ENCODE assay signal across 23 cellular contexts in the genomic region with DNA sequence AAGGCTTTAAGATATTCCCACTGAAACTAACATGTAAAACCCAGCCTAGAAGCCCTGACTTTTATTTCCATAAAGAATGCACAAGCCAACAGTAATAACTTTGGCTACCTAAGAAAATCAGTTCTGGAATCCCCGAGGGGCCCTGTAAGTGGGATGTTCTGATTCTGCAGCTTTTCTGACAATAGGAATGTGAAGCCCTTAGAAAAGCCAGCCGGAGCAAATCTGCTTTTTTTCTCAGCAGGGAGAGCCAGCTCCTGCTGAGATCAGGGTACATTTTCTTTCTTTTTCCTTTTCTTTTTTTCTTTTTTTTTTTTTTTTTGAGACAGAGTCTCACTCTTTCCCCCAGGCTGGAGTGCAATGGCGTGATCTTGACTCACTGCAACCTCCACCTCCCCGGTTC.
"Had no signal": no experiment of that assay in that cellular context is flagged by ENCODE, and none has a peak within 500 bp of the region (broad histone marks: within the 10 kb centered on the region; RNA-seq: fewer than 3 reads in every experiment).

No MANE protein-coding gene starts in this region.

- H3K4me1 Mint-ChIP-seq: activated CD4-positive, alpha-beta memory T cell treated with anti-CD3 and anti-CD28 coated beads, Interleukin-2, amount 10 ng/mL, durations not matched to agents 7 days and 5 days; activated naive CD4-positive, alpha-beta T cell treated with anti-CD3 and anti-CD28 coated beads, Interleukin-2, amount 50 U/mL, for 24 hours had no signal

- H3K9me3 ChIP-seq: SK-N-SH had no signal

- H3K27ac ChIP-seq: brain microvascular endothelial cell, VCaP had no signal

- H3K36me3 ChIP-seq: brain microvascular endothelial cell had no signal

- H3K27ac Mint-ChIP-seq: activated CD4-positive, alpha-beta memory T cell treated with anti-CD3 and anti-CD28 coated beads, Interleukin-2, amount 10 ng/mL, durations not matched to agents 7 days and 5 days; activated CD4-positive, alpha-beta T cell treated with anti-CD3 and anti-CD28 coated beads, Interleukin-2, amount 10 ng/mL, durations not matched to agents 7 days and 5 days; activated naive CD4-positive, alpha-beta T cell treated with anti-CD3 and anti-CD28 coated beads, Interleukin-2, amount 50 U/mL, for 24 hours; activated T-helper 1 cell treated with anti-CD3 and anti-CD28 coated beads, Interleukin-12 subunit alpha, Interleukin-12 subunit beta, Interleukin-2, Interleukin-4 antibody, amounts not matched to agents 30 ng/mL and 10 ng/mL and 1 ng/mL, durations not matched to agents 14 hours and 24 hours and 36 hours had no signal

- DNase-seq: activated CD4-positive, alpha-beta memory T cell treated with anti-CD3 and anti-CD28 coated beads, Interleukin-2, amount 10 ng/mL, durations not matched to agents 7 days and 5 days; activated CD4-positive, alpha-beta T cell treated with anti-CD3 and anti-CD28 coated beads, Interleukin-2, amount 10 ng/mL, durations not matched to agents 7 days and 5 days; activated CD4-positive, CD25-positive, alpha-beta regulatory T cell; activated CD8-positive, alpha-beta memory T cell treated with anti-CD3 and anti-CD28 coated beads, Interleukin-2, amount 50 U/mL, for 4 hours; activated effector memory CD4-positive, alpha-beta T cell treated with Interleukin-2 at 50 U/mL for 16 hours; activated naive CD4-positive, alpha-beta T cell; amniotic stem cell; brain microvascular endothelial cell; cerebellar nuclear complex; KG1; NCI-H1048; NCI-H1930; NCI-H345; NCI-H510A; NCI-H69; NK-92 treated with Interleukin-12 subunit alpha and Interleukin-12 subunit beta, amount 100 ng/mL, for 24 hours; OCI-M1; RPMI8226; SK-N-SH; T-helper 1 cell had no signal

- H3K4me3 Mint-ChIP-seq: activated CD4-positive, alpha-beta memory T cell treated with anti-CD3 and anti-CD28 coated beads, Interleukin-2, amount 10 ng/mL, durations not matched to agents 7 days and 5 days; activated CD4-positive, alpha-beta T cell treated with anti-CD3 and anti-CD28 coated beads, Interleukin-2, amount 10 ng/mL, durations not matched to agents 7 days and 5 days; activated naive CD4-positive, alpha-beta T cell treated with anti-CD3 and anti-CD28 coated beads, Interleukin-2, amount 50 U/mL, for 24 hours; activated T-helper 1 cell treated with anti-CD3 and anti-CD28 coated beads, Interleukin-12 subunit alpha, Interleukin-12 subunit beta, Interleukin-2, Interleukin-4 antibody, amounts not matched to agents 30 ng/mL and 10 ng/mL and 1 ng/mL, durations not matched to agents 14 hours and 24 hours and 36 hours had no signal

- H3K27me3 Mint-ChIP-seq: activated CD4-positive, alpha-beta memory T cell treated with anti-CD3 and anti-CD28 coated beads, Interleukin-2, amount 10 ng/mL, durations not matched to agents 7 days and 5 days; activated CD4-positive, alpha-beta T cell treated with anti-CD3 and anti-CD28 coated beads, Interleukin-2, amount 10 ng/mL, durations not matched to agents 7 days and 5 days; activated naive CD4-positive, alpha-beta T cell treated with anti-CD3 and anti-CD28 coated beads, Interleukin-2, amount 50 U/mL, for 24 hours had no signal

- H3K9ac ChIP-seq: SK-N-SH had no signal

- H3K36me3 Mint-ChIP-seq: activated naive CD4-positive, alpha-beta T cell treated with anti-CD3 and anti-CD28 coated beads, Interleukin-2, amount 50 U/mL, for 24 hours had no signal

- H3K9me3 Mint-ChIP-seq: activated CD4-positive, alpha-beta memory T cell treated with anti-CD3 and anti-CD28 coated beads, Interleukin-2, amount 10 ng/mL, durations not matched to agents 7 days and 5 days; activated CD4-positive, alpha-beta T cell treated with anti-CD3 and anti-CD28 coated beads, Interleukin-2, amount 10 ng/mL, durations not matched to agents 7 days and 5 days; activated naive CD4-positive, alpha-beta T cell treated with anti-CD3 and anti-CD28 coated beads, Interleukin-2, amount 50 U/mL, for 24 hours; activated T-helper 1 cell treated with anti-CD3 and anti-CD28 coated beads, Interleukin-12 subunit alpha, Interleukin-12 subunit beta, Interleukin-2, Interleukin-4 antibody, amounts not matched to agents 30 ng/mL and 10 ng/mL and 1 ng/mL, durations not matched to agents 14 hours and 24 hours and 36 hours had no signal

- H3K27me3 ChIP-seq: brain microvascular endothelial cell had no signal

- H3K4me2 ChIP-seq: SK-N-SH had no signal
